25 cellular contexts compared by ENCODE assay signal in genomic region chr19:21210037-21210621, GRCh38.
A peak's percentile ranks its signal among the peaks of the same experiment; 100 is the strongest.
DNase-seq lines count a peak whose midpoint lies in the region; ATAC-seq and TF ChIP-seq lines count a peak whose summit lies in the region.
"Had no signal": no experiment of that assay in that cellular context is flagged by ENCODE, and none has a peak within 500 bp of the region (broad histone marks: within the 10 kb centered on the region; RNA-seq: fewer than 3 reads in every experiment).

No MANE protein-coding gene starts in this region.

- no peaks in the 10 kb centered on the region for H3F3A ChIP-seq in GM23338 (replicated peaks; ENCODE audit: low read depth)

- intact Hi-C loops in esophagus squamous epithelium (cut with DNase I): no loop called here

- no peak overlapping the region for H2AFZ ChIP-seq in GM23338
- H2AFZ ChIP-seq: PC-9 had no signal

- H4K20me1 ChIP-seq in GM23338 (replicated peaks; ENCODE audit: insufficient read depth): no peaks in the 10 kb centered on the region

- H3K36me3 ChIP-seq in GM23338 (ENCODE audit: insufficient read depth) (peaks cover 4% of the 10 kb centered on the region; the same call in 1 of the 2 replicates), esophagus squamous epithelium (no peaks in the 10 kb centered on the region)
- H3K36me3 ChIP-seq: SJCRH30 had no signal

- peaks cover 10% of the 10 kb centered on the region for H3K4me1 ChIP-seq in GM23338 (ENCODE audit: insufficient read depth)
- no peaks in the 10 kb centered on the region for H3K4me1 ChIP-seq in esophagus squamous epithelium
- H3K4me1 ChIP-seq: SJCRH30 had no signal

- 27 to 30% methylated on average over 6 of the region's 6 CpGs for WGBS in esophagus squamous epithelium, 2 donors

- H3K27ac Mint-ChIP-seq in GM23338 (no peak overlapping the region), progenitor cell of endocrine pancreas (peak overlapping the region; percentile 83), T-helper 17 cell (no peak overlapping the region)
- H3K27ac Mint-ChIP-seq: H9 had no signal

- POLR2A ChIA-PET in GM10248 (lab: Yijun Ruan, JAX): no interaction called here

- 0 out of 2 replicates have a peak, but pooled peaks cover 7% of the 10 kb centered on the region for H3K9me2 ChIP-seq in GM23338 (ENCODE audit: insufficient read depth)

- TF ChIP-seq POLR2A in esophagus squamous epithelium (IDR thresholded peaks at IDR 0.05): no peak

- H3K79me2 ChIP-seq in GM23338 (replicated peaks; ENCODE audit: insufficient read depth): no peaks in the 10 kb centered on the region

- no peaks in the 10 kb centered on the region for H3K9me3 ChIP-seq in T-helper 17 cell (ENCODE audit: control insufficient read depth, low read length, poor library complexity, severe bottlenecking)
- H3K9me3 ChIP-seq in esophagus squamous epithelium: peaks cover 0 to 5% (median 0%) of the 10 kb centered on the region in 3 donors
- H3K9me3 ChIP-seq: SJCRH30 had no signal

- no peak overlapping the region for H3K4me3 ChIP-seq in GM23338
- no peak overlapping the region for H3K4me3 ChIP-seq in esophagus squamous epithelium
- H3K4me3 ChIP-seq: PC-9, SJCRH30 had no signal

- CTCF ChIA-PET in GM10248 (lab: Yijun Ruan, JAX): no interaction called here

- H3K27me3 ChIP-seq in GM23338 (ENCODE audit: insufficient read depth) (no peaks in the 10 kb centered on the region), esophagus squamous epithelium (no peaks in the 10 kb centered on the region)
- H3K27me3 ChIP-seq: SJCRH30 had no signal

- H3K36me3 Mint-ChIP-seq in GM23338 (ENCODE audit: low read depth): peaks cover 36% of the 10 kb centered on the region
- peaks cover 10% of the 10 kb centered on the region for H3K36me3 Mint-ChIP-seq in progenitor cell of endocrine pancreas (ENCODE audit: insufficient read depth)
- peaks cover 3% of the 10 kb centered on the region for H3K36me3 Mint-ChIP-seq in T-helper 17 cell (ENCODE audit: low read depth)
- H3K36me3 Mint-ChIP-seq: CD4-positive, alpha-beta memory T cell had no signal

- no peak for TF ChIP-seq CTCF in GM23338 (conservative IDR thresholded peaks at IDR 0.05; ENCODE audit: low read depth in 2 of 2)
- no peak for TF ChIP-seq CTCF in progenitor cell of endocrine pancreas (IDR thresholded peaks at IDR 0.05; ENCODE audit: unreplicated experiment)
- TF ChIP-seq CTCF in esophagus squamous epithelium (IDR thresholded peaks at IDR 0.05): no peak
- TF ChIP-seq CTCF in GM10248 (IDR thresholded peaks at IDR 0.05; ENCODE audit: control extremely low read depth, extremely low read depth, low read depth, missing control alignments): no peak

- peaks cover 9% of the 10 kb centered on the region for H3K4me1 Mint-ChIP-seq in GM23338
- peaks cover 14% of the 10 kb centered on the region for H3K4me1 Mint-ChIP-seq in progenitor cell of endocrine pancreas (ENCODE audit: low read depth)
- no peaks in the 10 kb centered on the region for H3K4me1 Mint-ChIP-seq in T-helper 17 cell
- H3K4me1 Mint-ChIP-seq: CD4-positive, alpha-beta memory T cell had no signal

- ATAC-seq in GM23338: no peak
- no peak for ATAC-seq in T-helper 17 cell
- ATAC-seq: Right ventricle myocardium inferior, SK-N-SH treated with all-trans-retinoic acid at 6 μM for 48 hours had no signal

- peaks cover 40% of the 10 kb centered on the region for H3K9me3 Mint-ChIP-seq in GM23338
- H3K9me3 Mint-ChIP-seq in progenitor cell of endocrine pancreas (ENCODE audit: low read depth): peaks cover 16% of the 10 kb centered on the region

- H3K27me3 Mint-ChIP-seq in GM23338 (ENCODE audit: insufficient read depth, low read depth, poor library complexity) (no peaks in the 10 kb centered on the region), progenitor cell of endocrine pancreas (peaks cover 19% of the 10 kb centered on the region), T-helper 17 cell (peaks cover 22% of the 10 kb centered on the region)

- no peak overlapping the region for H3K4me3 Mint-ChIP-seq in GM23338
- H3K4me3 Mint-ChIP-seq in progenitor cell of endocrine pancreas (ENCODE audit: low read depth): no peak overlapping the region
- H3K4me3 Mint-ChIP-seq in T-helper 17 cell: no peak overlapping the region
- H3K4me3 Mint-ChIP-seq: CD4-positive, alpha-beta memory T cell; H9 had no signal

- H3K27ac ChIP-seq in GM23338 (ENCODE audit: low read depth) (no peak overlapping the region), esophagus squamous epithelium (no peak overlapping the region)
- H3K27ac ChIP-seq: PC-9, SJCRH30 had no signal

- peak; percentile 25 for DNase-seq in GM23338 (ENCODE audit: low spot score)
- peak; percentile 47 for DNase-seq in HuH-7 (ENCODE audit: low spot score)
- peak; percentile 31 for DNase-seq in NCI-H82 treated with DMSO at 0.1 percent for 48 hours (lab: John Stamatoyannopoulos, UW; ENCODE audit: unreplicated experiment)
- DNase-seq in progenitor cell of endocrine pancreas (ENCODE audit: low spot score, unreplicated experiment): no peak
- no peak for DNase-seq in T-helper 17 cell
- DNase-seq in esophagus squamous epithelium (lab: John Stamatoyannopoulos, UW): no peak
- DNase-seq in GM10248 (ENCODE audit: extremely low spot score): no peak
- DNase-seq: C1 segment of cervical spinal cord; CD4-positive, alpha-beta memory T cell; COR-L47; DND-41; H9; IMR-90; KG1; MM.1S; NCI-H1417; NCI-H187; NCI-H2081 treated with DMSO at 0.1 percent for 48 hours; NCI-H2171 treated with DMSO at 0.1 percent for 48 hours; NCI-H524; NCI-H774; PC-9; SJCRH30 had no signal

- no peak overlapping the region for H3K4me2 ChIP-seq in GM23338
- H3K4me2 ChIP-seq: PC-9 had no signal

TF ChIP-seq in GM23338, 12 proteins besides CTCF, POLR2A, EP300 and RAD21:
- TF ChIP-seq NANOG (IDR thresholded peaks at IDR 0.05; ENCODE audit: borderline replicate concordance): peak; percentile 67; the same call in 1 of the 2 replicates
- TF ChIP-seq CREB1 (CRISPR knock-in tag; IDR thresholded peaks at IDR 0.05; ENCODE audit: low read depth): no peak

Comparison
In these comparisons a context has a peak if more than half of its experiments do, and no peak if none do; other contexts are left out.
1. DNase-seq: peak in GM23338 (single experiment), HuH-7 (single experiment) and NCI-H82 treated with DMSO at 0.1 percent for 48 hours (single experiment); none in progenitor cell of endocrine pancreas (single experiment), T-helper 17 cell (0 of 3), esophagus squamous epithelium (single experiment) and GM10248 (single experiment).